In genomic region chr10:113004219-113004618, GRCh38 we compare ENCODE assay signal across 2 cellular contexts.
TF ChIP-seq lines count a peak whose summit lies in the region.

No MANE protein-coding gene starts in this region.

TF ChIP-seq in A549, 52 proteins besides CTCF, POLR2A, EP300 and RAD21 (continued from another document):
- no peak for TF ChIP-seq MAZ (IDR thresholded peaks at IDR 0.05; ENCODE audit: borderline replicate concordance, low read depth, low read length)

TF ChIP-seq in HCT116, 20 proteins besides CTCF, POLR2A, EP300 and RAD21 (continued from another document):
- TF ChIP-seq ZBTB33 (IDR thresholded peaks at IDR 0.05; ENCODE audit: extremely low read depth, insufficient replicate concordance, low read length) (no peak), TCF7L2 (IDR thresholded peaks at IDR 0.05; ENCODE audit: borderline replicate concordance, extremely low read depth, insufficient read depth, insufficient read length) (no peak), EZH2phosphoT487 (IDR thresholded peaks at IDR 0.05; ENCODE audit: borderline replicate concordance) (no peak)
